ENCODE assay signal across 8 cellular contexts in the genomic region with DNA sequence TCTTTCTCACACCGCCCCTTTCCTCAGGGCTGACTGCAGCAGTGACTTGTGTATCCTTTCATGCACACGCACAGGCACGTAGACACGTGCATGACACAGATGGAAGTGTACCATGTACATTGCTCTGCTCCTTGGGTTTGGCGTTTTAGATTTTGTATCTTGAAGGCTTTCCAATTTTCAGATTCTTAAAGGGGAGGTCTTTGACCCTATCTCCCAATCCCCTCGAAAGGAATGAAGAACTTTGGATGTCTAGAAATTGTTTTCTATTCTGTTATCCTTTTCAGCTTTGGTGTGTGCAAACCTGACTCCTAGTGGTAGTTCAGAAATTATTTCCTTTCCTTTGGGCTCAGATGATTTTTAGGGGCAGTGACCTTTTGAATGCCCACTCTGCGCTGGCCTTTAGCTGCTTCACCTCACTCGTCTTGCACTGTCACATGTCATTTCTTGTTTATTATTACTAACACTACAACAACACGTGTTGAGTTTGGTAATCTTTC.
DNase-seq lines count a peak whose midpoint lies in the region; ATAC-seq and TF ChIP-seq lines count a peak whose summit lies in the region.

No MANE protein-coding gene starts in this region.

- no peaks in the 10 kb centered on the region for H3K9me3 Mint-ChIP-seq in type B pancreatic cell

- H3K9me3 ChIP-seq in heart left ventricle (no peaks in the 10 kb centered on the region), RWPE2 (ENCODE audit: severe bottlenecking) (no peaks in the 10 kb centered on the region)

- TF ChIP-seq CTCF in heart left ventricle (IDR thresholded peaks at IDR 0.05) (peak in 9 of 12 donors; percentile 36 to 57 (median 44)), RWPE2 (IDR thresholded peaks at IDR 0.05; ENCODE audit: poor library complexity, severe bottlenecking) (peak; percentile 43), fibroblast of the aortic adventitia (IDR thresholded peaks at IDR 0.05; ENCODE audit: insufficient read depth, low read length) (peak; percentile 58), type B pancreatic cell (conservative IDR thresholded peaks at IDR 0.05) (peak; percentile 60)

- no peak overlapping the region for H3K27ac Mint-ChIP-seq in type B pancreatic cell

- no peaks in the 10 kb centered on the region for H3K27me3 Mint-ChIP-seq in type B pancreatic cell

- H3K36me3 ChIP-seq in heart left ventricle (peaks cover 0 to 4% (median 0%) of the 10 kb centered on the region in 9 donors), RWPE2 (ENCODE audit: low read depth) (no peaks in the 10 kb centered on the region)

- no peaks in the 10 kb centered on the region for H3K27me3 ChIP-seq in heart left ventricle
- no peaks in the 10 kb centered on the region for H3K27me3 ChIP-seq in RWPE2 (ENCODE audit: insufficient read depth, poor library complexity, severe bottlenecking)

- TF ChIP-seq POLR2A in heart left ventricle (IDR thresholded peaks at IDR 0.05), result no peak

- intact Hi-C loops in heart left ventricle (cut with DNase I) (loop anchor here in 4 of 10 donors (5.0 to 10.0 kb wide), 3 partner anchors 373 to 420 kb away; no protein-coding TSS in a partner anchor), left ventricle myocardium superior (cut with micrococcal nuclease) (no loop called here)

- ATAC-seq in heart left ventricle (no peak), left ventricle myocardium superior (no peak), RWPE2 (ENCODE audit: low read depth) (no peak), HG03280 (IDR thresholded peaks at IDR 0.05; ENCODE audit: unreplicated experiment) (no peak)

- peaks cover 0 to 17% (median 0%) of the 10 kb centered on the region in 12 donors for H3K4me1 ChIP-seq in heart left ventricle
- peaks cover 11% of the 10 kb centered on the region for H3K4me1 ChIP-seq in RWPE2 (ENCODE audit: insufficient read depth, poor library complexity, severe bottlenecking)

- peaks cover 20% of the 10 kb centered on the region for H3K36me3 Mint-ChIP-seq in type B pancreatic cell

- no peak overlapping the region for H3K4me3 Mint-ChIP-seq in type B pancreatic cell

- no peak overlapping the region for H3K27ac ChIP-seq in heart left ventricle
- H3K27ac ChIP-seq in RWPE2 (ENCODE audit: poor library complexity, severe bottlenecking), result no peak overlapping the region

- H3K4me3 ChIP-seq in heart left ventricle (no peak overlapping the region), RWPE2 (ENCODE audit: severe bottlenecking) (no peak overlapping the region), fibroblast of the aortic adventitia (ENCODE audit: low read depth, low read length) (no peak overlapping the region)

- DNase-seq in heart left ventricle (no peak), left ventricle myocardium superior (no peak), RWPE2 (ENCODE audit: low spot score) (no peak), fibroblast of the aortic adventitia (ENCODE audit: low read depth) (peak; percentile 34), type B pancreatic cell (ENCODE audit: extremely low spot score, unreplicated experiment) (no peak), SIG-M5 (lab: John Stamatoyannopoulos, UW) (no peak), NK-92 (lab: John Stamatoyannopoulos, UW; ENCODE audit: unreplicated experiment) (no peak)

- WGBS in heart left ventricle, 4 donors, result 62 to 77% (median 69%) methylated on average over 9 of the region's 9 CpGs

- H3K4me1 Mint-ChIP-seq in type B pancreatic cell (ENCODE audit: unreplicated experiment), result peaks cover 18% of the 10 kb centered on the region
